In genomic region chr5:157290156-157290980, GRCh38 we compare ENCODE assay signal across 8 cellular contexts. TPM values are rescaled to one million over a fixed set of nuclear protein-coding genes. Genes with fewer than 3 reads are reported as not detected.
DNase-seq lines count a peak whose midpoint lies in the region; ATAC-seq and TF ChIP-seq lines count a peak whose summit lies in the region.

No MANE protein-coding gene starts in this region.

- H3K27ac Mint-ChIP-seq in activated CD8-positive, alpha-beta T cell treated with anti-CD3 and anti-CD28 coated beads for 36 hours: peak overlapping the region; percentile 72
- H3K27ac Mint-ChIP-seq in immature natural killer cell: peak overlapping the region; percentile 53 to 90 (median 86)

- DNase-seq in ACHN (peak; percentile 83), GM03348 (ENCODE audit: low spot score) (peak; percentile 62), immature natural killer cell (no peak), DMS114 treated with DMSO at 0.1 percent for 48 hours (lab: John Stamatoyannopoulos, UW; ENCODE audit: unreplicated experiment) (no peak), left lobe of liver (ENCODE audit: low spot score) (no peak), ecto neural progenitor cell (ENCODE audit: low spot score) (no peak)
- no peak for DNase-seq in activated CD8-positive, alpha-beta T cell treated with anti-CD3 and anti-CD28 coated beads for 36 hours
- DNase-seq in NK-92 treated with Interleukin-12 subunit alpha and Interleukin-12 subunit beta, amount 100 ng/mL, for 24 hours (lab: John Stamatoyannopoulos, UW): no peak

- H3K4me3 Mint-ChIP-seq in activated CD8-positive, alpha-beta T cell treated with anti-CD3 and anti-CD28 coated beads for 36 hours: no peak overlapping the region
- H3K4me3 Mint-ChIP-seq in immature natural killer cell: no peak overlapping the region

- peak; percentile 32 for ATAC-seq in activated CD8-positive, alpha-beta T cell treated with anti-CD3 and anti-CD28 coated beads for 36 hours
- no peak for ATAC-seq in left lobe of liver

- no peaks in the 10 kb centered on the region for H3K27me3 Mint-ChIP-seq in activated CD8-positive, alpha-beta T cell treated with anti-CD3 and anti-CD28 coated beads for 36 hours
- no peaks in the 10 kb centered on the region for H3K27me3 Mint-ChIP-seq in immature natural killer cell (ENCODE audit: low read depth in 3 of 3)

- TF ChIP-seq CTCF in activated CD8-positive, alpha-beta T cell treated with anti-CD3 and anti-CD28 coated beads for 36 hours (IDR thresholded peaks at IDR 0.05): no peak

- POLR2A ChIA-PET in activated CD8-positive, alpha-beta T cell treated with anti-CD3 and anti-CD28 coated beads for 36 hours (lab: Charles Lee): interaction anchor here (0.6 to 0.8 kb wide), 2 partner anchors 8 to 33 kb away, joined by 3 read pairs; no protein-coding TSS in a partner anchor

- peaks cover 82% of the 10 kb centered on the region for H3K36me3 Mint-ChIP-seq in activated CD8-positive, alpha-beta T cell treated with anti-CD3 and anti-CD28 coated beads for 36 hours (ENCODE audit: low read depth)
- H3K36me3 Mint-ChIP-seq in immature natural killer cell: peaks cover 18 to 58% (median 33%) of the 10 kb centered on the region in 3 donors

- CTCF ChIA-PET in activated CD8-positive, alpha-beta T cell treated with anti-CD3 and anti-CD28 coated beads for 36 hours (lab: Charles Lee): interaction anchor here (0.6 kb wide), 1 partner anchor 14 kb away, joined by 3 read pairs; no protein-coding TSS in a partner anchor

- intact Hi-C loops in activated CD8-positive, alpha-beta T cell treated with anti-CD3 and anti-CD28 coated beads for 36 hours (cut with micrococcal nuclease): no loop called here

- peaks cover 78% of the 10 kb centered on the region for H3K4me1 Mint-ChIP-seq in activated CD8-positive, alpha-beta T cell treated with anti-CD3 and anti-CD28 coated beads for 36 hours (ENCODE audit: low read depth)
- H3K4me1 Mint-ChIP-seq in immature natural killer cell: peaks cover 62 to 88% of the 10 kb centered on the region in 2 donors

- H3K9me3 Mint-ChIP-seq in activated CD8-positive, alpha-beta T cell treated with anti-CD3 and anti-CD28 coated beads for 36 hours: no peaks in the 10 kb centered on the region
- no peaks in the 10 kb centered on the region for H3K9me3 Mint-ChIP-seq in immature natural killer cell

- in situ Hi-C loops in ACHN (cut with HindIII; ENCODE audit: low pct_ligation_motif_present, low pct_unique_long_range_greater_than_20kb, low sequenced_read_pairs): no loop called here

RNA-seq across cellular contexts. Expression of gene CYFIP2, which starts 24.4 kb away (rescaled TPM):
- 100 to 1,000 TPM; 350 to 351 TPM for total RNA-seq in activated CD8-positive, alpha-beta T cell treated with anti-CD3 and anti-CD28 coated beads for 36 hours
- polyA plus RNA-seq in immature natural killer cell: 100 to 1,000 TPM; 293 to 667 (median 513) TPM
- 24.7 TPM for total RNA-seq in left lobe of liver

Comparison
In these comparisons a context has a peak if more than half of its experiments do, and no peak if none do; other contexts are left out.
1. DNase-seq: peak in ACHN (single experiment) and GM03348 (single experiment); none in activated CD8-positive, alpha-beta T cell treated with anti-CD3 and anti-CD28 coated beads for 36 hours (single experiment), immature natural killer cell (0 of 3), DMS114 treated with DMSO at 0.1 percent for 48 hours (single experiment), left lobe of liver (single experiment), NK-92 treated with Interleukin-12 subunit alpha and Interleukin-12 subunit beta, amount 100 ng/mL, for 24 hours (single experiment) and ecto neural progenitor cell (single experiment).
2. RNA of gene CYFIP2, which starts 24.4 kb away (total RNA-seq): 350 to 351 TPM in activated CD8-positive, alpha-beta T cell treated with anti-CD3 and anti-CD28 coated beads for 36 hours; 24.7 TPM in left lobe of liver (single experiment); every median in the first group is over 10 times any median in the second.